In the genomic region with DNA sequence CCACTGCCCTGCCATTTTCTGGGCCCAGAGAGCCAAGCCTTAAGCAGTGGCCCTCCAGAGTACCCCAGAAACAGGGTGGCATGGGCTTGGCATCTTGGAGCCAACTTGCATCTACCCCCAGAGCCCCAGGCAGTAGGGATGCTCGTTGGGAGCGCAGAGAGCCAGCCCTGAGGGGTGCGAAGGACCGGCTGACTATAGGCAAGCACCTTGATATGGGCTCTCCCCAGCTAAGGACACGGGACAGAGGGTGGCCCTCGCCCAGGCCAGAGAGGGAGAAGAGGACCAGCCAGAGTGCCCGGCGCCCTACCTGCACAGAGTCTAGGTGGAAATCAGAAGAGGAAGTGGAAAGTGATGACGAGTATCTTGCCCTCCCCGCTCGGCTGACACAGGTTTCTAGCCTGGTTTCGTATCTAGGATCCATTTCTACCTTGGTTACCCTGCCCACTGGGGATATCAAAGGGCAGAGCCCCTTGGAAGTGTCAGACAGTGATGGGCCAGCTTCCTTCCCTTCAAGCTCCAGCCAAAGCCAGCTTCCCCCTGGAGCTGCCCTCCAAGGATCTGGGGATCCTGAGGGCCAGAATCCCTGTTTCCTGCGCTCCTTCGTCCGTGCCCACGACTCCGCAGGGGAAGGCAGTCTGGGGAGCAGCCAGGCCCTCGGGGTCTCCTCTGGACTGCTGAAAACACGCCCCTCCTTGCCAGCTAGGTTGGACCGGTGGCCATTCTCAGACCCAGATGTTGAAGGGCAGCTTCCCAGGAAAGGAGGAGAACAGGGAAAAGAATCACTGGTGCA, we compare ENCODE assay signal across 11 cellular contexts. TPM values are rescaled to one million over a fixed set of nuclear protein-coding genes. Genes with fewer than 3 reads are reported as not detected.
A peak's percentile ranks its signal among the peaks of the same experiment; 100 is the strongest.
DNase-seq lines count a peak whose midpoint lies in the region; ATAC-seq and TF ChIP-seq lines count a peak whose summit lies in the region.
"Had no signal": no experiment of that assay in that cellular context is flagged by ENCODE, and none has a peak within 500 bp of the region (broad histone marks: within the 10 kb centered on the region; RNA-seq: fewer than 3 reads in every experiment).

No MANE protein-coding gene starts in this region.

- H3K36me3 ChIP-seq in left ventricle myocardium inferior = peaks cover 51% of the 10 kb centered on the region
- H3K36me3 ChIP-seq in thyroid gland = peaks cover 5 to 8% of the 10 kb centered on the region in 2 donors

- H3K27ac ChIP-seq in left ventricle myocardium inferior (replicated peaks) (peak overlapping the region; percentile 65), thyroid gland (peak overlapping the region; percentile 18 to 95 (median 81))

- H3K4me1 ChIP-seq in left ventricle myocardium inferior = peaks cover 97% of the 10 kb centered on the region
- H3K4me1 ChIP-seq in thyroid gland = peaks cover 60 to 90% of the 10 kb centered on the region in 2 donors

- WGBS in thyroid gland, 2 donors = 87 to 97% methylated on average over 10 to 19 of the region's 20 CpGs

- intact Hi-C loops in left ventricle myocardium inferior (cut with micrococcal nuclease) (loop anchor here (5.0 kb wide), 1 partner anchor 55 kb away; no protein-coding TSS in a partner anchor), left cardiac atrium (cut with DNase I) (no loop called here), thyroid gland (cut with DNase I) (no loop called here)

- DNase-seq in left ventricle myocardium inferior = no peak
- DNase-seq in left cardiac atrium = no peak
- peak; percentile 68 for DNase-seq in RPMI8226
- DNase-seq in thyroid gland = no peak
- DNase-seq in AG08396 (ENCODE audit: low spot score) = no peak
- no peak for DNase-seq in stimulated activated CD4-positive, alpha-beta T cell treated with anti-CD3 and anti-CD28 coated beads, Interleukin-12 subunit alpha, Interleukin-12 subunit beta, amount 100 ng/mL, for 4 hours
- DNase-seq: NCI-H1105 treated with DMSO at 0.1 percent for 48 hours, T-cell had no signal

- H3K27me3 ChIP-seq in left ventricle myocardium inferior (ENCODE audit: low read depth) (no peaks in the 10 kb centered on the region), thyroid gland (no peaks in the 10 kb centered on the region)

- ATAC-seq in left cardiac atrium (no peak), GM21786 (IDR thresholded peaks at IDR 0.05; ENCODE audit: unreplicated experiment) (peak; percentile 52), GM19023 (IDR thresholded peaks at IDR 0.05; ENCODE audit: unreplicated experiment) (no peak)
- ATAC-seq: T-cell had no signal

- no peak for TF ChIP-seq CTCF in left ventricle myocardium inferior (IDR thresholded peaks at IDR 0.05; ENCODE audit: borderline replicate concordance)
- no peak for TF ChIP-seq CTCF in thyroid gland (IDR thresholded peaks at IDR 0.05)

- H3K9me3 ChIP-seq in left ventricle myocardium inferior (replicated peaks) = no peaks in the 10 kb centered on the region
- H3K9me3 ChIP-seq in thyroid gland = no peaks in the 10 kb centered on the region

- TF ChIP-seq POLR2A in thyroid gland (IDR thresholded peaks at IDR 0.05) = no peak

- H3K4me3 ChIP-seq in left ventricle myocardium inferior (no peak overlapping the region), thyroid gland (replicated peaks in 1 of 3) (no peak overlapping the region)
- H3K4me3 ChIP-seq: skin epidermis had no signal

RNA-seq across cellular contexts. Expression of a gene that starts 16.2 kb away (rescaled TPM):
- total RNA-seq in left ventricle myocardium inferior (20.2 TPM), left cardiac atrium (10 to 100 TPM; 12.6 to 15.4 TPM), thyroid gland (10 to 100 TPM; 19.8 to 34.1 (median 27.5) TPM)

RNA-seq across cellular contexts. Expression of a gene that starts 57.5 kb away (rescaled TPM):
- total RNA-seq in left ventricle myocardium inferior = 115 TPM
- 100 to 1,000 TPM; 118 to 163 TPM for total RNA-seq in left cardiac atrium
- total RNA-seq in thyroid gland = 100 to 1,000 TPM in 2 of 4 donors, 10 to 100 TPM in 2; 87.1 to 114 (median 98.8) TPM
